Comparison of ENCODE assay signal across 2 cellular contexts in genomic region chr7:102387064-102387463, GRCh38.
TF ChIP-seq lines count a peak whose summit lies in the region.

No MANE protein-coding gene starts in this region.

TF ChIP-seq in IMR-90, 13 proteins besides CTCF, POLR2A, EP300 and RAD21:
- TF ChIP-seq RCOR1 (IDR thresholded peaks at IDR 0.05; ENCODE audit: insufficient replicate concordance, low read length) = no peak
- no peak for TF ChIP-seq MAFK (IDR thresholded peaks at IDR 0.05; ENCODE audit: low read depth, low read length)
- no peak for TF ChIP-seq FOS (IDR thresholded peaks at IDR 0.05; ENCODE audit: low read depth, low read length)
- peak; percentile 67; the same call in 1 of the 2 replicates for TF ChIP-seq CEBPB (IDR thresholded peaks at IDR 0.05; ENCODE audit: low read depth, low read length)
- no peak for TF ChIP-seq RFX5 (IDR thresholded peaks at IDR 0.05; ENCODE audit: low read depth, low read length)
- TF ChIP-seq MXI1 (IDR thresholded peaks at IDR 0.05; ENCODE audit: borderline replicate concordance, low read depth, low read length) = no peak
TF ChIP-seq in IMR-90: peak in this region for 1.

TF ChIP-seq in K562, 482 proteins besides CTCF, POLR2A, EP300 and RAD21:
- no peak for TF ChIP-seq ATF1 (CRISPR knock-in tag; IDR thresholded peaks at IDR 0.05)
- no peak for TF ChIP-seq ATF1 (tag; IDR thresholded peaks at IDR 0.05)
- TF ChIP-seq, protein P1, sequence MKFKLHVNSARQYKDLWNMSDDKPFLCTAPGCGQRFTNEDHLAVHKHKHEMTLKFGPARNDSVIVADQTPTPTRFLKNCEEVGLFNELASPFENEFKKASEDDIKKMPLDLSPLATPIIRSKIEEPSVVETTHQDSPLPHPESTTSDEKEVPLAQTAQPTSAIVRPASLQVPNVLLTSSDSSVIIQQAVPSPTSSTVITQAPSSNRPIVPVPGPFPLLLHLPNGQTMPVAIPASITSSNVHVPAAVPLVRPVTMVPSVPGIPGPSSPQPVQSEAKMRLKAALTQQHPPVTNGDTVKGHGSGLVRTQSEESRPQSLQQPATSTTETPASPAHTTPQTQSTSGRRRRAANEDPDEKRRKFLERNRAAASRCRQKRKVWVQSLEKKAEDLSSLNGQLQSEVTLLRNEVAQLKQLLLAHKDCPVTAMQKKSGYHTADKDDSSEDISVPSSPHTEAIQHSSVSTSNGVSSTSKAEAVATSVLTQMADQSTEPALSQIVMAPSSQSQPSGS (CRISPR knock-in tag; IDR thresholded peaks at IDR 0.05) = no peak
- no peak for TF ChIP-seq CCNT2 (IDR thresholded peaks at IDR 0.05; ENCODE audit: borderline replicate concordance, extremely low read depth, insufficient read length, low read depth, low read length)
- no peak for TF ChIP-seq NR1H2 (CRISPR knock-in tag; IDR thresholded peaks at IDR 0.05)
- no peak for TF ChIP-seq HDAC6 (IDR thresholded peaks at IDR 0.05; ENCODE audit: low read depth, low read length)
- TF ChIP-seq, protein P2, sequence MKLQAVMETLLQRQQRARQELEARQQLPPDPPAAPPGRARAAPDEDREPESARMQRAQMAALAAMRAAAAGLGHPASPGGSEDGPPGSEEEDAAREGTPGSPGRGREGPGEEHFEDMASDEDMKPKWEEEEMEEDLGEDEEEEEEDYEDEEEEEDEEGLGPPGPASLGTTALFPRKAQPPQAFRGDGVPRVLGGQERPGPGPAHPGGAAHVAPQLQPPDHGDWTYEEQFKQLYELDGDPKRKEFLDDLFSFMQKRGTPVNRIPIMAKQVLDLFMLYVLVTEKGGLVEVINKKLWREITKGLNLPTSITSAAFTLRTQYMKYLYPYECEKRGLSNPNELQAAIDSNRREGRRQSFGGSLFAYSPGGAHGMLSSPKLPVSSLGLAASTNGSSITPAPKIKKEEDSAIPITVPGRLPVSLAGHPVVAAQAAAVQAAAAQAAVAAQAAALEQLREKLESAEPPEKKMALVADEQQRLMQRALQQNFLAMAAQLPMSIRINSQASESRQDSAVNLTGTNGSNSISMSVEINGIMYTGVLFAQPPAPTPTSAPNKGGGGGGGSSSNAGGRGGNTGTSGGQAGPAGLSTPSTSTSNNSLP (IDR thresholded peaks at IDR 0.05; ENCODE audit: borderline replicate concordance, low read depth, low read length) = no peak
- no peak for TF ChIP-seq ZBTB34 (CRISPR knock-in tag; IDR thresholded peaks at IDR 0.05)
- no peak for TF ChIP-seq POLR3G (IDR thresholded peaks at IDR 0.05; ENCODE audit: extremely low read depth, insufficient read length, insufficient replicate concordance)
- no peak for TF ChIP-seq SLC30A9 (CRISPR knock-in tag; IDR thresholded peaks at IDR 0.05)
- TF ChIP-seq TAF15 (IDR thresholded peaks at IDR 0.05; ENCODE audit: low read depth, low read length) = no peak
- TF ChIP-seq ZNF23 (CRISPR knock-in tag; IDR thresholded peaks at IDR 0.05) = no peak
- no peak for TF ChIP-seq ZNF57 (CRISPR knock-in tag; IDR thresholded peaks at IDR 0.05)
- peak; percentile 56; the same call in 1 of the 2 replicates for TF ChIP-seq CEBPB (tag; IDR thresholded peaks at IDR 0.05)
- TF ChIP-seq MNT (conservative IDR thresholded peaks at IDR 0.05) = no peak
- TF ChIP-seq MAFF (IDR thresholded peaks at IDR 0.05; ENCODE audit: low read length) = no peak
- no peak for TF ChIP-seq CEBPG (CRISPR knock-in tag; IDR thresholded peaks at IDR 0.05)
- peak in 1 of 2 experiments; percentile 51; a peak in 2 of 4 replicates for TF ChIP-seq CEBPG (tag; conservative IDR thresholded peaks at IDR 0.05 in 1 of 2, IDR thresholded peaks at IDR 0.05 in 1 of 2)
- no peak for TF ChIP-seq COPS2 (conservative IDR thresholded peaks at IDR 0.05)
